Comparison of ENCODE assay signal across 23 cellular contexts in the genomic region with DNA sequence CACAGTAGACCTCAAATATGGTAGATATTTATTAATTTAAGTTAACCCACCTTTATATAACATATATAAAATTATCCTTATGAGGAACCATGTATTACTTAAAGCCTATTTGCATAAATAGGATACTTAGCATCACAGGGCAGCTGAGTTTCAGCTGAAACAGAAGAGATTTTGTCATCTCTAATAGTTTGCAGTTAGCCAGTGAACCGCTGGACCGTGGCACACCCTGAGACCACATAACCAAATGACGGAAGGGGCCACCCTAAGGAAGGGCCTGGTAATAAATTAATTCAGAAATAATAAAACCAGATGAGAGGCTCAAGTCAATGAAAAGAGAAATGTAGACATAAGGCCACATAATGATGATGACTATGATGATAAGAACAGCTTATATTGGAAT.
A peak's percentile ranks its signal among the peaks of the same experiment; 100 is the strongest.
DNase-seq lines count a peak whose midpoint lies in the region; ATAC-seq lines count a peak whose summit lies in the region.
"Had no signal": no experiment of that assay in that cellular context is flagged by ENCODE, and none has a peak within 500 bp of the region (broad histone marks: within the 10 kb centered on the region; RNA-seq: fewer than 3 reads in every experiment).

No MANE protein-coding gene starts in this region.

- no peaks in the 10 kb centered on the region for H3K27me3 ChIP-seq in Karpas-422 (ENCODE audit: low read length)

- in situ Hi-C loops in KBM-7 (cut with MboI; ENCODE audit: low pct_unique_long_range_greater_than_20kb, low sequenced_read_pairs) = no loop called here

- no peaks in the 10 kb centered on the region for H4K20me1 ChIP-seq in Karpas-422 (ENCODE audit: insufficient read depth, low read depth, low read length)

- peaks cover 10% of the 10 kb centered on the region; the same call in 1 of the 2 replicates for H3K79me2 ChIP-seq in Karpas-422 (ENCODE audit: low read length)

- peak overlapping the region; percentile 48 for H3K4me3 ChIP-seq in Karpas-422 (ENCODE audit: low read length)
- H3K4me3 ChIP-seq: lung had no signal

- H3K4me1 ChIP-seq in Karpas-422 (ENCODE audit: low read length) = peaks cover 49% of the 10 kb centered on the region

- H3K9me3 ChIP-seq in Karpas-422 (ENCODE audit: low read length) = no peaks in the 10 kb centered on the region

- DNase-seq in Karpas-422 (peak; percentile 83), KBM-7 (no peak), HT-29 (ENCODE audit: low spot score) (no peak), NCI-H345 (lab: John Stamatoyannopoulos, UW) (no peak)
- DNase-seq: activated CD4-positive, alpha-beta T cell treated with anti-CD3 and anti-CD28 coated beads, Interleukin-2, amount 10 ng/mL, durations not matched to agents 24 days and 14 days; activated naive CD8-positive, alpha-beta T cell treated with anti-CD3 and anti-CD28 coated beads, Interleukin-2, amount 10 ng/mL, durations not matched to agents 7 days and 5 days; CD8-positive, alpha-beta memory T cell; cerebellar nuclear complex; DMS79; kidney; NCI-H1694 treated with DMSO at 0.1 percent for 48 hours; NCI-H774; small intestine; stimulated activated CD4-positive, alpha-beta T cell treated with anti-CD3 and anti-CD28 coated beads, Interleukin-2, amount 100 ng/mL, for 48 hours; stimulated activated naive CD8-positive, alpha-beta T cell treated with anti-CD3 and anti-CD28 coated beads, Interleukin-15, amount 100 ng/mL, for 72 hours; T-helper 1 cell; trophoblast cell had no signal

- H3K36me3 ChIP-seq in Karpas-422 (ENCODE audit: insufficient read depth, low read length) = no peaks in the 10 kb centered on the region

- no peaks in the 10 kb centered on the region; the same call in 1 of the 2 replicates for H3K9me2 ChIP-seq in Karpas-422 (replicated peaks; ENCODE audit: insufficient read depth, low read length)

- peak overlapping the region; percentile 87 for H3K27ac ChIP-seq in Karpas-422 (ENCODE audit: low read length)

- H2AFZ ChIP-seq in Karpas-422 (ENCODE audit: low read length) = no peak overlapping the region

- ATAC-seq in GM19043 (IDR thresholded peaks at IDR 0.05; ENCODE audit: low read depth, unreplicated experiment) (peak; percentile 71), HG03103 (IDR thresholded peaks at IDR 0.05; ENCODE audit: low read depth, unreplicated experiment) (peak; percentile 67), GM19455 (IDR thresholded peaks at IDR 0.05; ENCODE audit: unreplicated experiment) (no peak)
- ATAC-seq: activated T-helper 17 cell treated with anti-CD3 and anti-CD28 coated beads, Interleukin-2, amount 50 U/mL, for 72 hours; HCT116; stimulated activated naive CD8-positive, alpha-beta T cell treated with anti-CD3 and anti-CD28 coated beads, Interleukin-15, amount 100 ng/mL, for 72 hours had no signal

- H3K4me2 ChIP-seq in Karpas-422 (ENCODE audit: low read depth, low read length, poor library complexity, severe bottlenecking) = peak overlapping the region; percentile 62

- H3K9ac ChIP-seq in Karpas-422 (ENCODE audit: low read length) = peak overlapping the region; percentile 44; the same call in 1 of the 2 replicates
